ENCODE assay signal across 21 cellular contexts in the genomic region with DNA sequence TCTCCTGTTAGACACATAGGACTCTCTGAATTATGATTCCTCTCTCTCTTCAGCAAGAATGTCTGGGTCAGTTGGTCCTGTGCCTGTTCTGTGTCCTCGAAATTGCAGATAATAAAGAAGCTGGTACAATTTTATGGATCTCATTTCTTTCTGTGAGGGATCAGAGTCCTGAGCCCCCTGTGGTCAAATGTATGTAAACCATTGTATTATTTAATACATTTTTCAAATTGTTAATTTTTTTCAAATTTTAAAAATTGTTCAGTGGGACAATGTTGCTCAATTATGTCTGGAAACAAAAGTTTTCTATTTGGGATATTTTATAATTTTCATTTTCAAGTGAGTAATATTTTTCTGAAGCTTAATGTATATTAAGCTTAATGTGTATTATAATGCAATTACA.
"Had no signal": no experiment of that assay in that cellular context is flagged by ENCODE, and none has a peak within 500 bp of the region (broad histone marks: within the 10 kb centered on the region; RNA-seq: fewer than 3 reads in every experiment).

No MANE protein-coding gene starts in this region.

- H3K36me3 Mint-ChIP-seq: activated naive CD8-positive, alpha-beta T cell; brain had no signal

- H3K4me1 Mint-ChIP-seq: brain had no signal

- H3K4me3 ChIP-seq: SK-N-MC had no signal

- H3K4me3 Mint-ChIP-seq: activated CD8-positive, alpha-beta T cell treated with anti-CD3 and anti-CD28 coated beads, Interleukin-2, amount 10 ng/mL, durations not matched to agents 7 days and 5 days; activated naive CD4-positive, alpha-beta T cell treated with anti-CD3 and anti-CD28 coated beads for 36 hours; activated naive CD8-positive, alpha-beta T cell; brain; T-helper 1 cell treated with Interleukin-12 subunit alpha and Interleukin-12 subunit beta and Interleukin-4 antibody, amounts not matched to agents 30 μg/mL and 1 μg/mL, for 36 hours had no signal

- H3K27me3 Mint-ChIP-seq: activated naive CD8-positive, alpha-beta T cell had no signal

- H3K27ac Mint-ChIP-seq: activated CD8-positive, alpha-beta T cell treated with anti-CD3 and anti-CD28 coated beads, Interleukin-2, amount 10 ng/mL, durations not matched to agents 7 days and 5 days; activated naive CD4-positive, alpha-beta T cell treated with anti-CD3 and anti-CD28 coated beads for 36 hours; activated naive CD8-positive, alpha-beta T cell; brain; T-helper 1 cell treated with Interleukin-12 subunit alpha and Interleukin-12 subunit beta and Interleukin-4 antibody, amounts not matched to agents 30 μg/mL and 1 μg/mL, for 36 hours had no signal

- ATAC-seq: activated CD4-positive, CD25-positive, alpha-beta regulatory T cell treated with anti-CD3 and anti-CD28 coated beads, Interleukin-2, amount 50 U/mL, for 24 hours; activated CD8-positive, alpha-beta T cell treated with anti-CD3 and anti-CD28 coated beads, Interleukin-2, amount 10 ng/mL, durations not matched to agents 7 days and 5 days had no signal

- H3K27ac ChIP-seq: SK-N-MC had no signal

- DNase-seq: activated CD4-positive, alpha-beta T cell treated with anti-CD3 and anti-CD28 coated beads for 48 hours; activated CD4-positive, alpha-beta T cell treated with anti-CD3 and anti-CD28 coated beads, Interleukin-2, amount 50 U/mL, for 4 hours; activated CD8-positive, alpha-beta memory T cell treated with anti-CD3 and anti-CD28 coated beads, Interleukin-2, amount 50 U/mL, for 48 hours; activated CD8-positive, alpha-beta T cell treated with anti-CD3 and anti-CD28 coated beads, Interleukin-2, amount 10 ng/mL, durations not matched to agents 7 days and 5 days; activated effector memory CD4-positive, alpha-beta T cell treated with Interleukin-2 at 50 U/mL for 16 hours; activated naive CD4-positive, alpha-beta T cell treated with anti-CD3 and anti-CD28 coated beads for 36 hours; activated T-cell treated with anti-CD3 and anti-CD28 coated beads, Interleukin-2, amount 50 U/mL, for 1 hour; amygdala; IMR-90; Kasumi-1; NCI-H1105 treated with DMSO at 0.1 percent for 48 hours; NCI-H1436 treated with DMSO at 0.1 percent for 48 hours; NCI-H187; NCI-H2081; NCI-H510A treated with DMSO at 0.1 percent for 48 hours; SW 1271 had no signal
